9 cellular contexts compared by ENCODE assay signal in genomic region chr14:72024043-72024407, GRCh38.
DNase-seq lines count a peak whose midpoint lies in the region; ATAC-seq and TF ChIP-seq lines count a peak whose summit lies in the region.
"Had no signal": no experiment of that assay in that cellular context is flagged by ENCODE, and none has a peak within 500 bp of the region (broad histone marks: within the 10 kb centered on the region; RNA-seq: fewer than 3 reads in every experiment).

No MANE protein-coding gene starts in this region.

- no peak overlapping the region for H3K27ac ChIP-seq in spleen

- peak; percentile 61 for ATAC-seq in activated CD8-positive, alpha-beta T cell treated with anti-CD3 and anti-CD28 coated beads, Interleukin-2, amount 10 ng/mL, durations not matched to agents 7 days and 5 days
- ATAC-seq in HG03432 (IDR thresholded peaks at IDR 0.05; ENCODE audit: unreplicated experiment), result no peak

- peaks cover 0 to 36% (median 0%) of the 10 kb centered on the region in 7 donors for H3K27me3 ChIP-seq in spleen (replicated peaks in 1 of 7)

- H3K27ac Mint-ChIP-seq in activated CD8-positive, alpha-beta T cell treated with anti-CD3 and anti-CD28 coated beads, Interleukin-2, amount 10 ng/mL, durations not matched to agents 7 days and 5 days, result no peak overlapping the region
- no peak overlapping the region for H3K27ac Mint-ChIP-seq in glutamatergic neuron (ENCODE audit: unreplicated experiment)
- H3K27ac Mint-ChIP-seq: dendritic cell treated with granulocyte-macrophage colony-stimulating factor and Interleukin-4, amounts not matched to agents 40 ng/mL and 50 ng/mL, for 4 days had no signal

- DNase-seq in SIG-M5 treated with dmso at 0.1 percent for 504 hours (lab: John Stamatoyannopoulos, UW; ENCODE audit: unreplicated experiment), result peak; percentile 52
- no peak for DNase-seq in SIG-M5 (lab: John Stamatoyannopoulos, UW)
- DNase-seq in NCI-H460 (ENCODE audit: extremely low read depth, low read depth), result peak; percentile 15
- peak; percentile 58 for DNase-seq in activated CD8-positive, alpha-beta T cell treated with anti-CD3 and anti-CD28 coated beads, Interleukin-2, amount 10 ng/mL, durations not matched to agents 7 days and 5 days
- peak; percentile 31 for DNase-seq in glutamatergic neuron
- no peak for DNase-seq in spleen
- no peak for DNase-seq in anterior cingulate cortex (lab: John Stamatoyannopoulos, UW)

- H3K4me1 Mint-ChIP-seq in activated CD8-positive, alpha-beta T cell treated with anti-CD3 and anti-CD28 coated beads, Interleukin-2, amount 10 ng/mL, durations not matched to agents 7 days and 5 days (ENCODE audit: low read depth), result peaks cover 8% of the 10 kb centered on the region
- no peaks in the 10 kb centered on the region for H3K4me1 Mint-ChIP-seq in glutamatergic neuron (ENCODE audit: low read depth, unreplicated experiment)

- peaks cover 19% of the 10 kb centered on the region for H3K27me3 Mint-ChIP-seq in activated CD8-positive, alpha-beta T cell treated with anti-CD3 and anti-CD28 coated beads, Interleukin-2, amount 10 ng/mL, durations not matched to agents 7 days and 5 days (ENCODE audit: low read depth)
- H3K27me3 Mint-ChIP-seq in glutamatergic neuron (ENCODE audit: unreplicated experiment), result no peaks in the 10 kb centered on the region

- WGBS in spleen, 5 donors, result 25 to 36% (median 27%) methylated on average over 4 to 6 of the region's 6 CpGs

- H3K36me3 ChIP-seq in spleen, result no peaks in the 10 kb centered on the region

- POLR2A ChIA-PET in activated CD8-positive, alpha-beta T cell treated with anti-CD3 and anti-CD28 coated beads, Interleukin-2, amount 10 ng/mL, durations not matched to agents 7 days and 5 days (lab: Charles Lee), result no interaction called here

- H3K36me3 Mint-ChIP-seq in activated CD8-positive, alpha-beta T cell treated with anti-CD3 and anti-CD28 coated beads, Interleukin-2, amount 10 ng/mL, durations not matched to agents 7 days and 5 days (ENCODE audit: low read depth), result no peaks in the 10 kb centered on the region
- H3K36me3 Mint-ChIP-seq in glutamatergic neuron (ENCODE audit: unreplicated experiment), result no peaks in the 10 kb centered on the region

- TF ChIP-seq CTCF in glutamatergic neuron (IDR thresholded peaks at IDR 0.05; ENCODE audit: partially characterized antibody, unreplicated experiment) (peak; percentile 85), spleen (IDR thresholded peaks at IDR 0.05 in 8 of 11, conservative IDR thresholded peaks at IDR 0.05 in 3 of 11) (peak in 10 of 11 experiments; percentile 23 to 70 (median 54))

- no peak overlapping the region for H3K4me3 Mint-ChIP-seq in activated CD8-positive, alpha-beta T cell treated with anti-CD3 and anti-CD28 coated beads, Interleukin-2, amount 10 ng/mL, durations not matched to agents 7 days and 5 days
- H3K4me3 Mint-ChIP-seq in glutamatergic neuron (ENCODE audit: unreplicated experiment), result no peak overlapping the region
- H3K4me3 Mint-ChIP-seq: dendritic cell treated with granulocyte-macrophage colony-stimulating factor and Interleukin-4, amounts not matched to agents 40 ng/mL and 50 ng/mL, for 4 days had no signal

- TF ChIP-seq POLR2A in spleen (IDR thresholded peaks at IDR 0.05), result no peak

- H3K4me3 ChIP-seq in spleen, result no peak overlapping the region

- CTCF ChIA-PET in activated CD8-positive, alpha-beta T cell treated with anti-CD3 and anti-CD28 coated beads, Interleukin-2, amount 10 ng/mL, durations not matched to agents 7 days and 5 days (lab: Charles Lee), result interaction anchor here (0.7 to 2.8 kb wide), 6 partner anchors 16 to 880 kb away, joined by 3 to 26 read pairs (median 3); no protein-coding TSS in a partner anchor

- H3K9me3 Mint-ChIP-seq in activated CD8-positive, alpha-beta T cell treated with anti-CD3 and anti-CD28 coated beads, Interleukin-2, amount 10 ng/mL, durations not matched to agents 7 days and 5 days (ENCODE audit: insufficient read depth), result no peaks in the 10 kb centered on the region
- no peaks in the 10 kb centered on the region for H3K9me3 Mint-ChIP-seq in glutamatergic neuron (ENCODE audit: unreplicated experiment)
- H3K9me3 Mint-ChIP-seq: dendritic cell treated with granulocyte-macrophage colony-stimulating factor and Interleukin-4, amounts not matched to agents 40 ng/mL and 50 ng/mL, for 4 days had no signal

- intact Hi-C loops in spleen (cut with DNase I; ENCODE audit: low total_unique reads), result loop anchor here (10.0 kb wide), 1 partner anchor 401 kb away; no protein-coding TSS in a partner anchor

- H3K4me1 ChIP-seq in spleen, result peaks cover 0 to 4% (median 0%) of the 10 kb centered on the region in 6 donors

- no peaks in the 10 kb centered on the region for H3K9me3 ChIP-seq in spleen

Comparison
In these comparisons a context has a peak if more than half of its experiments do, and no peak if none do; other contexts are left out.
1. DNase-seq: peak in SIG-M5 treated with dmso at 0.1 percent for 504 hours (single experiment), NCI-H460 (single experiment), activated CD8-positive, alpha-beta T cell treated with anti-CD3 and anti-CD28 coated beads, Interleukin-2, amount 10 ng/mL, durations not matched to agents 7 days and 5 days (single experiment) and glutamatergic neuron (single experiment); none in SIG-M5 (single experiment), spleen (single experiment) and anterior cingulate cortex (0 of 58).